18 cellular contexts compared by ENCODE assay signal in the genomic region with DNA sequence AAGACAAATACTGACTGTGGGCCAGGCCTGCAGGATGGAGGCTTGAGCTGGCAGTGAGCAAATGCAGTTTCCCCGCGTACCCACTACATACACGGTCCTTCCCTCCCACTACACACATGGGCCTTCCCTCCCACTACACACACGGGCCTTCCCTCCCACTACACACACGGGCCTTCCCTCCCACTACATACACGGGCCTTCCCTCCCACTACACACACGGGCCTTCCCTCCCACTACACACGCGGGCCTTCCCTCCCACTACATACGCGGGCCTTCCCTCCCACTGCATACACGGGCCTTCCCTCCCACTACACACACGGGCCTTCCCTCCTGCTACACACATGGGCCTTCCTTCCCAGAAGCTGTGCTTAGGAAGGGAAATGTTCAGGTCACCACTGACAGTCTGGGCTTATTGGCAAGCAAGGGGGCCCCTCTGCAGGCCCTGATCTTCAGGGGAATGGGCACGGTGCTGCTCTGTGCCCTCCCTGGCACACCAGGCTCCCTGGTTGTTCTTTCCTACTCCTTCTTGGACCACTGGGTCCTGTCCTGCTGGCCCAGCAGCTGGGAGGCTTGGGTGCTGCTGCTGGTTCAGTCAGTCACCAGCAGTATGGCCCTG. TPM values are rescaled to one million over a fixed set of nuclear protein-coding genes. Genes with fewer than 3 reads are reported as not detected.
DNase-seq lines count a peak whose midpoint lies in the region; ATAC-seq and TF ChIP-seq lines count a peak whose summit lies in the region.
"Had no signal": no experiment of that assay in that cellular context is flagged by ENCODE, and none has a peak within 500 bp of the region (broad histone marks: within the 10 kb centered on the region; RNA-seq: fewer than 3 reads in every experiment).

No MANE protein-coding gene starts in this region.

- no peak for DNase-seq in CD4-positive, CD25-positive, alpha-beta regulatory T cell
- DNase-seq in RWPE1 (ENCODE audit: low spot score) (no peak), glutamatergic neuron (no peak), neuronal stem cell (ENCODE audit: low spot score) (no peak), NCI-H2171 (lab: John Stamatoyannopoulos, UW) (no peak), GOT3 (lab: John Stamatoyannopoulos, UW) (no peak), OCI-LY7 (ENCODE audit: low spot score) (no peak), left colon (no peak)
- DNase-seq: activated CD4-positive, alpha-beta memory T cell treated with anti-CD3 and anti-CD28 coated beads, Interleukin-2, amount 10 ng/mL, durations not matched to agents 7 days and 5 days; activated naive CD4-positive, alpha-beta T cell treated with anti-CD3 and anti-CD28 coated beads, Interleukin-2, amount 50 U/mL, for 16 hours; AML-193; NCI-H1048; NCI-H2081; NCI-H510A treated with DMSO at 0.1 percent for 48 hours; sigmoid colon had no signal

- no peak overlapping the region for H3K4ac ChIP-seq in neuronal stem cell (ENCODE audit: low read length)

- H3K36me3 ChIP-seq in CD4-positive, CD25-positive, alpha-beta regulatory T cell (ENCODE audit: control insufficient read depth, insufficient read depth, low read length) = peaks cover 8% of the 10 kb centered on the region
- H3K36me3 ChIP-seq in neuronal stem cell (replicated peaks in 1 of 2; ENCODE audit: control insufficient read depth in 2 of 2, insufficient read depth in 2 of 2, low read length in 2 of 2) = peaks cover 8 to 18% of the 10 kb centered on the region in 2 donors
- H3K36me3 ChIP-seq in OCI-LY7 (ENCODE audit: insufficient read depth, low read length) = no peaks in the 10 kb centered on the region

- peak overlapping the region; percentile 33 for H2AK5ac ChIP-seq in neuronal stem cell (ENCODE audit: low read depth, low read length)

- TF ChIP-seq CTCF in RWPE1 (conservative IDR thresholded peaks at IDR 0.05; ENCODE audit: low read depth) = no peak
- TF ChIP-seq CTCF in glutamatergic neuron (IDR thresholded peaks at IDR 0.05; ENCODE audit: partially characterized antibody, unreplicated experiment) = no peak
- TF ChIP-seq CTCF in OCI-LY7 (conservative IDR thresholded peaks at IDR 0.05; ENCODE audit: low read length) = no peak

- POLR2A ChIA-PET in RWPE1 (lab: Yijun Ruan, JAX; ENCODE audit: low non-redundant PET) = no interaction called here
- POLR2A ChIA-PET in OCI-LY7 (lab: Charles Lee) = no interaction called here

- H3K9ac ChIP-seq in neuronal stem cell (ENCODE audit: low read depth, low read length, poor library complexity) = peak overlapping the region; percentile 70

- H4K8ac ChIP-seq in neuronal stem cell (ENCODE audit: low read depth, low read length) = no peak overlapping the region

- H3K27me3 ChIP-seq in CD4-positive, CD25-positive, alpha-beta regulatory T cell (ENCODE audit: control insufficient read depth, insufficient read depth, low read length) = no peaks in the 10 kb centered on the region
- H3K27me3 ChIP-seq in neuronal stem cell (ENCODE audit: control insufficient read depth in 3 of 3, insufficient read depth in 3 of 3, low read depth in 1 of 3, low read length in 3 of 3) = no peaks in the 10 kb centered on the region
- H3K27me3 ChIP-seq: pancreas, sigmoid colon had no signal

- no peak overlapping the region for H3K4me3 ChIP-seq in CD4-positive, CD25-positive, alpha-beta regulatory T cell (ENCODE audit: low read depth, low read length)
- H3K4me3 ChIP-seq in neuronal stem cell (ENCODE audit: low read length in 2 of 2) (no peak overlapping the region), OCI-LY7 (ENCODE audit: low read depth, low read length, poor library complexity, severe bottlenecking) (no peak overlapping the region)
- H3K4me3 ChIP-seq: pancreas, sigmoid colon had no signal

- WGBS in neuronal stem cell (ENCODE audit: extremely low coverage in 2 of 2, insufficient read length in 2 of 2, insufficient replicate concordance in 1 of 2), 2 donors = no CpG with 5 or more reads among the region's 14 CpGs

- CTCF ChIA-PET in RWPE1 (lab: Yijun Ruan, JAX) = no interaction called here
- CTCF ChIA-PET in OCI-LY7 (lab: Charles Lee; ENCODE audit: unreplicated experiment) = no interaction called here

- intact Hi-C loops in OCI-LY7 (cut with micrococcal nuclease; ENCODE audit: unreplicated experiment) = no loop called here
- intact Hi-C loops in left colon (cut with DNase I, micrococcal nuclease) = loop anchor here in 1 of 2 donors (10.0 kb wide), 1 partner anchor 62 kb away; a partner anchor contains a TSS

- peak overlapping the region; percentile 51 for H3K23ac ChIP-seq in neuronal stem cell (ENCODE audit: low read depth, low read length, poor library complexity)

- H2BK120ac ChIP-seq in neuronal stem cell (ENCODE audit: low read depth, low read length) = no peak overlapping the region

- ATAC-seq in CD4-positive, CD25-positive, alpha-beta regulatory T cell (ENCODE audit: low read depth in 2 of 2) = no peak
- no peak for ATAC-seq in left colon

- no peak overlapping the region for H2BK5ac ChIP-seq in neuronal stem cell (ENCODE audit: low read length)

- H3K4me3 Mint-ChIP-seq in CD4-positive, CD25-positive, alpha-beta regulatory T cell = peak overlapping the region in 1 of 4 donors; percentile 35
- no peak overlapping the region for H3K4me3 Mint-ChIP-seq in glutamatergic neuron (ENCODE audit: unreplicated experiment)
- H3K4me3 Mint-ChIP-seq: activated CD4-positive, alpha-beta memory T cell treated with anti-CD3 and anti-CD28 coated beads, Interleukin-2, amount 10 ng/mL, durations not matched to agents 7 days and 5 days; stimulated activated naive CD8-positive, alpha-beta T cell treated with anti-CD3 and anti-CD28 coated beads, Interleukin-15, Interleukin-2, amounts not matched to agents 100 ng/mL and 50 ng/mL, for 24 hours; type B pancreatic cell had no signal

- H2BK12ac ChIP-seq in neuronal stem cell (ENCODE audit: low read length) = no peak overlapping the region

- H3K36me3 Mint-ChIP-seq in CD4-positive, CD25-positive, alpha-beta regulatory T cell = peaks cover 20% of the 10 kb centered on the region
- H3K36me3 Mint-ChIP-seq in glutamatergic neuron (ENCODE audit: unreplicated experiment) = peaks cover 12% of the 10 kb centered on the region

- no peaks in the 10 kb centered on the region for H3K79me2 ChIP-seq in OCI-LY7 (ENCODE audit: insufficient read depth, low read depth, low read length)

- BruUV-seq in OCI-LY7 (replicated peaks; lab: Mats Ljungman, UMichigan) = no TSS peak

- H3K27ac Mint-ChIP-seq in CD4-positive, CD25-positive, alpha-beta regulatory T cell = peak overlapping the region in 2 of 3 donors; percentile 70 to 93
- peak overlapping the region; percentile 59 for H3K27ac Mint-ChIP-seq in glutamatergic neuron (ENCODE audit: unreplicated experiment)
- H3K27ac Mint-ChIP-seq: activated CD4-positive, alpha-beta memory T cell treated with anti-CD3 and anti-CD28 coated beads, Interleukin-2, amount 10 ng/mL, durations not matched to agents 7 days and 5 days; stimulated activated naive CD8-positive, alpha-beta T cell treated with anti-CD3 and anti-CD28 coated beads, Interleukin-15, Interleukin-2, amounts not matched to agents 100 ng/mL and 50 ng/mL, for 24 hours; type B pancreatic cell had no signal

- H3K4me1 Mint-ChIP-seq in CD4-positive, CD25-positive, alpha-beta regulatory T cell = peaks cover 0 to 14% (median 4%) of the 10 kb centered on the region in 4 donors
- H3K4me1 Mint-ChIP-seq in glutamatergic neuron (ENCODE audit: low read depth, unreplicated experiment) = peaks cover 12% of the 10 kb centered on the region

- no peaks in the 10 kb centered on the region for H3K9me3 ChIP-seq in CD4-positive, CD25-positive, alpha-beta regulatory T cell (ENCODE audit: control insufficient read depth in 2 of 2, low read length in 2 of 2)
- H3K9me3 ChIP-seq in neuronal stem cell (replicated peaks in 1 of 2; ENCODE audit: control insufficient read depth in 2 of 2, insufficient read depth in 1 of 2, low read depth in 1 of 2, low read length in 2 of 2) (no peaks in the 10 kb centered on the region), OCI-LY7 (ENCODE audit: low read length) (no peaks in the 10 kb centered on the region)
- H3K9me3 ChIP-seq: pancreas, sigmoid colon had no signal

- no peak overlapping the region for H3K27ac ChIP-seq in CD4-positive, CD25-positive, alpha-beta regulatory T cell (ENCODE audit: insufficient read depth, low read length, poor library complexity, severe bottlenecking)
- H3K27ac ChIP-seq in RWPE1 (peak overlapping the region; percentile 52), neuronal stem cell (replicated peaks; ENCODE audit: low read length) (no peak overlapping the region), OCI-LY7 (ENCODE audit: low read depth, low read length, poor library complexity, severe bottlenecking) (no peak overlapping the region)
- H3K27ac ChIP-seq: pancreas, sigmoid colon had no signal

- H3K27me3 Mint-ChIP-seq in CD4-positive, CD25-positive, alpha-beta regulatory T cell = no peaks in the 10 kb centered on the region
- peaks cover 5% of the 10 kb centered on the region for H3K27me3 Mint-ChIP-seq in glutamatergic neuron (ENCODE audit: unreplicated experiment)
- H3K27me3 Mint-ChIP-seq: activated CD4-positive, alpha-beta memory T cell treated with anti-CD3 and anti-CD28 coated beads, Interleukin-2, amount 10 ng/mL, durations not matched to agents 7 days and 5 days; stimulated activated naive CD8-positive, alpha-beta T cell treated with anti-CD3 and anti-CD28 coated beads, Interleukin-15, Interleukin-2, amounts not matched to agents 100 ng/mL and 50 ng/mL, for 24 hours; type B pancreatic cell had no signal

- no peaks in the 10 kb centered on the region for H3K9me2 ChIP-seq in OCI-LY7 (ENCODE audit: insufficient read depth, low read length)

- no peaks in the 10 kb centered on the region for H4K20me1 ChIP-seq in OCI-LY7 (ENCODE audit: insufficient read depth, low read length)

- peaks cover 1% of the 10 kb centered on the region for H3K79me1 ChIP-seq in neuronal stem cell (ENCODE audit: low read depth, low read length)

- no peak overlapping the region for H2BK15ac ChIP-seq in neuronal stem cell (ENCODE audit: low read length)

- peak overlapping the region; percentile 39 for H3K14ac ChIP-seq in neuronal stem cell (ENCODE audit: low read length)

- H2AFZ ChIP-seq in neuronal stem cell (ENCODE audit: low read length) = no peak overlapping the region
- H2AFZ ChIP-seq in OCI-LY7 (ENCODE audit: low read length) = no peak overlapping the region

- H3K9me3 Mint-ChIP-seq in CD4-positive, CD25-positive, alpha-beta regulatory T cell = no peaks in the 10 kb centered on the region
- peaks cover 3% of the 10 kb centered on the region for H3K9me3 Mint-ChIP-seq in glutamatergic neuron (ENCODE audit: unreplicated experiment)
- H3K9me3 Mint-ChIP-seq: activated CD4-positive, alpha-beta memory T cell treated with anti-CD3 and anti-CD28 coated beads, Interleukin-2, amount 10 ng/mL, durations not matched to agents 7 days and 5 days; stimulated activated naive CD8-positive, alpha-beta T cell treated with anti-CD3 and anti-CD28 coated beads, Interleukin-15, Interleukin-2, amounts not matched to agents 100 ng/mL and 50 ng/mL, for 24 hours; type B pancreatic cell had no signal

- no peaks in the 10 kb centered on the region for H3K4me1 ChIP-seq in CD4-positive, CD25-positive, alpha-beta regulatory T cell (ENCODE audit: control insufficient read depth, insufficient read depth, low read length, poor library complexity, severe bottlenecking)
- H3K4me1 ChIP-seq in neuronal stem cell (ENCODE audit: control insufficient read depth in 2 of 2, insufficient read depth in 1 of 2, low read depth in 1 of 2, low read length in 2 of 2) = no peaks in the 10 kb centered on the region
- H3K4me1 ChIP-seq in OCI-LY7 (ENCODE audit: insufficient read depth, low read length, poor library complexity, severe bottlenecking) = no peaks in the 10 kb centered on the region

- H3K4me2 ChIP-seq in neuronal stem cell (ENCODE audit: insufficient read depth, low read length, poor library complexity, severe bottlenecking) (no peak overlapping the region), OCI-LY7 (ENCODE audit: low read length) (no peak overlapping the region)

- H4K91ac ChIP-seq in neuronal stem cell (ENCODE audit: low read depth, low read length, poor library complexity) = no peak overlapping the region

- peak overlapping the region; percentile 22 for H3K18ac ChIP-seq in neuronal stem cell (ENCODE audit: low read length)

RNA-seq across cellular contexts. Expression of a gene that starts 10.7 kb away (rescaled TPM):
- 6.3 TPM for total RNA-seq in CD4-positive, CD25-positive, alpha-beta regulatory T cell
- polyA plus RNA-seq in CD4-positive, CD25-positive, alpha-beta regulatory T cell = 10 to 100 TPM in 2 of 4 donors, 1 to 10 TPM in 2; 9.3 to 10.9 (median 10.0) TPM
- total RNA-seq in glutamatergic neuron (ENCODE audit: unreplicated experiment) = 19.4 TPM
- 23.4 TPM for polyA plus RNA-seq in neuronal stem cell (2013, experiment 1 of 2)
- polyA plus RNA-seq in neuronal stem cell (2013, experiment 2 of 2) = 22.3 TPM
- 6.8 and 7.1 TPM in 2 replicates for total RNA-seq in OCI-LY7 (2014; rRNA removed; shearing (Covaris generic))
- total RNA-seq in OCI-LY7 (2022) = 6.4 and 6.6 TPM in 2 replicates
- 10 to 100 TPM; 14.4 to 16.8 TPM for total RNA-seq in left colon

RNA-seq across cellular contexts. Expression of a gene that starts 27.4 kb away (rescaled TPM):
- total RNA-seq in CD4-positive, CD25-positive, alpha-beta regulatory T cell = 454 TPM
- polyA plus RNA-seq in CD4-positive, CD25-positive, alpha-beta regulatory T cell = 100 to 1,000 TPM; 260 to 381 (median 298) TPM
- total RNA-seq in glutamatergic neuron (ENCODE audit: unreplicated experiment) (174 TPM), OCI-LY7 (2022) (80.2 and 95.7 TPM in 2 replicates), left colon (100 to 1,000 TPM; 143 to 148 TPM)
- polyA plus RNA-seq in neuronal stem cell (2013, experiment 1 of 2) = 19.4 TPM
- 19.4 TPM for polyA plus RNA-seq in neuronal stem cell (2013, experiment 2 of 2)
- 59.1 and 67.6 TPM in 2 replicates for total RNA-seq in OCI-LY7 (2014; rRNA removed; shearing (Covaris generic))
